Comparison of ENCODE assay signal across 8 cellular contexts in genomic region chr3:195442573-195443390, GRCh38. TPM values are rescaled to one million over a fixed set of nuclear protein-coding genes. Genes with fewer than 3 reads are reported as not detected.
DNase-seq lines count a peak whose midpoint lies in the region; ATAC-seq and TF ChIP-seq lines count a peak whose summit lies in the region.

TSS of gene ACAP2 (minus strand) at chr3:195443020. CDS start at chr3:195442847, 173 bp downstream.

- H3K4me3 Mint-ChIP-seq in WTC11, result peak within 1 kb of the TSS; percentile 91

- no peaks in the 10 kb centered on the region for H3K9me3 Mint-ChIP-seq in WTC11

- CTCF ChIA-PET in AG04450 (lab: Charles Lee), result interaction anchor here (0.6 to 1.9 kb wide), 2 partner anchors 172 to 759 kb away, joined by 8 to 11 read pairs; partner anchors contain the start of gene XXYLT1
- CTCF ChIA-PET in WTC11 (lab: Charles Lee), result interaction anchor here (3.3 kb wide), 1 partner anchor 172 kb away, joined by 24 read pairs; the partner anchor contains the start of gene XXYLT1

- no peaks in the 10 kb centered on the region; the same call in 1 of the 2 replicates for H3K9me3 ChIP-seq in AG04450 (ENCODE audit: control insufficient read depth, insufficient read depth, low read length)

- H3K27me3 ChIP-seq in AG04450 (ENCODE audit: control insufficient read depth, insufficient read depth, low read length), result no peaks in the 10 kb centered on the region

- H3K4me3 ChIP-seq in AG04450 (ENCODE audit: low read depth, low read length) (peak within 1 kb of the TSS; percentile 60), cardiac fibroblast (replicated peaks in 1 of 2; ENCODE audit: low read depth in 2 of 2, low read length in 2 of 2) (peak within 1 kb of the TSS; percentile 87 to 91)

- H3K36me3 Mint-ChIP-seq in WTC11, result no peaks in the 10 kb centered on the region

- peak; percentile 90 for ATAC-seq in GM18909 (IDR thresholded peaks at IDR 0.05; ENCODE audit: poor library complexity, unreplicated experiment)
- ATAC-seq in HG03175 (IDR thresholded peaks at IDR 0.05; ENCODE audit: unreplicated experiment), result peak; percentile 90
- peak; percentile 97 for ATAC-seq in WTC11

- peak within 1 kb of the TSS; percentile 63 for H3K27ac Mint-ChIP-seq in WTC11

- TF ChIP-seq CTCF in AG04450 (IDR thresholded peaks at IDR 0.05; ENCODE audit: low read depth, low read length), result no peak
- no peak for TF ChIP-seq CTCF in WTC11 (IDR thresholded peaks at IDR 0.05)
- TF ChIP-seq CTCF in cardiac fibroblast (IDR thresholded peaks at IDR 0.05; ENCODE audit: low read depth, low read length), result no peak

- H3K27me3 Mint-ChIP-seq in WTC11 (ENCODE audit: low read depth), result no peaks in the 10 kb centered on the region

- DNase-seq in AG04450 (ENCODE audit: low read depth, low spot score), result peak; percentile 99
- DNase-seq in NCI-H226, result peak; percentile 99
- DNase-seq in WTC11 (ENCODE audit: low spot score), result peak; percentile 100
- DNase-seq in cardiac fibroblast (ENCODE audit: low read depth in 2 of 2), result peak; percentile 99 to 100
- DNase-seq in iPS-NIHi7 (ENCODE audit: extremely low spot score), result peak; percentile 100
- peak; percentile 99 for DNase-seq in smooth muscle cell of the brain vasculature (ENCODE audit: low read depth, low spot score)

- H3K27ac ChIP-seq in AG04450 (ENCODE audit: low read depth, low read length), result peak within 1 kb of the TSS; percentile 25

- POLR2A ChIA-PET in AG04450 (lab: Yijun Ruan, JAX) (interaction anchor here (0.6 to 3.6 kb wide), 9 partner anchors 8 to 173 kb away, joined by 3 to 14 read pairs (median 5); partner anchors contain the start of genes PPP1R2 and XXYLT1), WTC11 (lab: Charles Lee) (interaction anchor here (0.8 to 2.3 kb wide), 2 partner anchors 51 to 172 kb away, joined by 3 to 10 read pairs; partner anchors contain the start of gene XXYLT1)

- H3K4me1 Mint-ChIP-seq in WTC11, result peaks cover 40% of the 10 kb centered on the region

TF ChIP-seq in WTC11, 78 proteins besides CTCF, POLR2A, EP300 and RAD21 (continues in another document):
- TF ChIP-seq SP1 (CRISPR knock-in tag; conservative IDR thresholded peaks at IDR 0.05), result peak; percentile 98
- TF ChIP-seq AFF4 (CRISPR knock-in tag; IDR thresholded peaks at IDR 0.05; ENCODE audit: borderline replicate concordance), result no peak
- 0 out of 2 replicates have a peak, but pooled peaks have one; percentile 49 for TF ChIP-seq ZBTB43 (CRISPR knock-in tag; IDR thresholded peaks at IDR 0.05)
- TF ChIP-seq GTF2I (CRISPR knock-in tag; conservative IDR thresholded peaks at IDR 0.05), result no peak
- TF ChIP-seq CBFB (CRISPR knock-in tag; IDR thresholded peaks at IDR 0.05; ENCODE audit: low read depth), result no peak
- peak; percentile 34; the same call in 1 of the 2 replicates for TF ChIP-seq FOXP4 (CRISPR knock-in tag; IDR thresholded peaks at IDR 0.05)
- TF ChIP-seq ZNF232 (CRISPR knock-in tag; IDR thresholded peaks at IDR 0.05), result peak; percentile 60; the same call in 1 of the 2 replicates
- no peak for TF ChIP-seq TP53 (CRISPR knock-in tag; IDR thresholded peaks at IDR 0.05)
- TF ChIP-seq FOXK1 (CRISPR knock-in tag; IDR thresholded peaks at IDR 0.05), result peak; percentile 66
- peak; percentile 96 for TF ChIP-seq USF2 (CRISPR knock-in tag; IDR thresholded peaks at IDR 0.05)
- 0 out of 2 replicates have a peak, but pooled peaks have one; percentile 19 for TF ChIP-seq SMAD3 (CRISPR knock-in tag; IDR thresholded peaks at IDR 0.05; ENCODE audit: borderline replicate concordance)
- TF ChIP-seq CREB1 (CRISPR knock-in tag; IDR thresholded peaks at IDR 0.05), result no peak
- TF ChIP-seq MYBL2 (CRISPR knock-in tag; IDR thresholded peaks at IDR 0.05), result 0 out of 2 replicates have a peak, but pooled peaks have one; percentile 57
- no peak for TF ChIP-seq ESRRA (CRISPR knock-in tag; IDR thresholded peaks at IDR 0.05; ENCODE audit: borderline replicate concordance)
- no peak for TF ChIP-seq ZNF121 (CRISPR knock-in tag; IDR thresholded peaks at IDR 0.05)
- 0 out of 2 replicates have a peak, but pooled peaks have one; percentile 45 for TF ChIP-seq JUN (CRISPR knock-in tag; IDR thresholded peaks at IDR 0.05)
- TF ChIP-seq GABPB1 (CRISPR knock-in tag; IDR thresholded peaks at IDR 0.05), result peak; percentile 71; the same call in 1 of the 2 replicates
- TF ChIP-seq MAX (CRISPR knock-in tag; IDR thresholded peaks at IDR 0.05), result peak; percentile 30; the same call in 1 of the 2 replicates
- TF ChIP-seq USF1 (CRISPR knock-in tag; IDR thresholded peaks at IDR 0.05), result peak; percentile 96

RNA-seq across cellular contexts. Expression of gene ACAP2, which starts in this region (rescaled TPM):
- 35.9 and 50.2 TPM in 2 replicates for polyA plus RNA-seq in AG04450 (2011; rRNA removed)
- 65.5 and 80.1 TPM in 2 replicates for polyA minus RNA-seq in AG04450 (2011; rRNA and poly(A)+ RNA removed)
- 39.9 to 42.4 TPM (median 42.0 TPM) in 3 replicates for total RNA-seq in WTC11 (2021)

Comparison
In these comparisons a context has a peak if more than half of its experiments do, and no peak if none do; other contexts are left out.
1. Peak in every context shown above with its lines: DNase-seq, ATAC-seq, H3K4me3 ChIP-seq and H3K27ac ChIP-seq.